8 cellular contexts compared by ENCODE assay signal in the genomic region with DNA sequence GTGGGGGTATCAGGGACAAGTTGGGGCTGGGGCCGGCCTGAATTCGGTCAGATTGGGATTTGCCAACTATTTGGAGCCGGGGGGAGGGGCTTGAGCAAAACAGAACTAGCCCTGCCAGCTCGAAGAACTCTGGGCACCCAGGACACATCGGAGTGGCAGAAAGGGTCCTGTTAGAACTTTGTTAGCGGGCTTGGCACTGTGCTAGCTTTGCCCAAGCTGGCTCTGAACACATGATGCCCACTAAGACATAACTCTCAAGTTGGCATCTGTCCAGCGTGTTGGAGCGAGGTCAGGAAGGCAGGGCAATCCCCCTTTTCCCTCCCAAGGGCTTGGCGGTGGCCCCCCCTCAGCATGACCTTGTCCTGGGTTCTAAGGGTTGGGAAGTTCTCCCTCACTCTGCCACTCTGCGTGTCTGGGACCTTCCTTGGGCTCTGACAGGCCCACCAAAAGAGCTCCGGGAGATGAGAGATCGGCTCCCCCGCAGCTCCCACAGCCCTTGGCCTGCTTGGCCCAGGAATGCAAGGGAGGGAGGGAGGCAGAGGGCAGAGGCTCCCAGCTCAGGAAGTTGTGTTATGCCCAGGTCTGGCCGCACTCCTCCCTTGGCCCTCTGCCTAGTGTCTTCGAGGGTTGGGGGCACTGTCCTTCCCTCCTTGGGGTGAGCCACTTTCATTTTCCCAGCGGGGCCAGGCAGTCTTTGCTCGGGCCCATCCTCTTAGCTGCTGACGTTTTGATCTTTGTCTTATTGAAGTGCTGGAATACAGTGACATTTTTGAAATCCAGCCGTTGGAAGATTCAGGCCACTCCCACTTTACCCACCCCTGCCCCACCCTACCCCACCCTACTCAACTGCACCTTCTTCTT. TPM values are rescaled to one million over a fixed set of nuclear protein-coding genes. Genes with fewer than 3 reads are reported as not detected.
A peak's percentile ranks its signal among the peaks of the same experiment; 100 is the strongest.
DNase-seq lines count a peak whose midpoint lies in the region; ATAC-seq, FAIRE-seq and TF ChIP-seq lines count a peak whose summit lies in the region.

No MANE protein-coding gene starts in this region.

- no peaks in the 10 kb centered on the region for H3K9me3 Mint-ChIP-seq in MCF 10A (ENCODE audit: unreplicated experiment)

- DNase-seq in GM12864 (ENCODE audit: low read depth) (no peak), NCI-H226 (peak; percentile 86), MCF 10A (ENCODE audit: unreplicated experiment) (peak; percentile 98), keratinocyte (ENCODE audit: low read depth, low spot score) (no peak), smooth muscle cell (lab: John Stamatoyannopoulos, UW; ENCODE audit: unreplicated experiment) (no peak)

- dilution Hi-C loops in keratinocyte (cut with MboI; ENCODE audit: extremely low pct_ligation_motif_present, low sequenced_read_pairs): no loop called here

- ATAC-seq in HG03469 (IDR thresholded peaks at IDR 0.05; ENCODE audit: unreplicated experiment): no peak
- ATAC-seq in GM18873 (IDR thresholded peaks at IDR 0.05; ENCODE audit: low FRiP score, unreplicated experiment): no peak
- ATAC-seq in GM18511 (IDR thresholded peaks at IDR 0.05; ENCODE audit: unreplicated experiment): no peak

- H3K4me1 ChIP-seq in keratinocyte (ENCODE audit: control insufficient read depth, extremely low read depth, insufficient read depth, low read length) (peaks cover 45% of the 10 kb centered on the region), smooth muscle cell (ENCODE audit: low read depth) (peaks cover 24% of the 10 kb centered on the region)

- 1% methylated on average over 16 of the region's 19 CpGs for WGBS in smooth muscle cell (ENCODE audit: low lambda C conversion rate)

- CTCF ChIA-PET in MCF 10A (lab: Yijun Ruan, JAX): interaction anchor here (0.6 to 46.2 kb wide), 4 partner anchors 13 to 471 kb away, joined by 4 to 1892 read pairs (median 128); a partner anchor contains a TSS

- H3K9ac ChIP-seq in keratinocyte (ENCODE audit: control insufficient read depth, extremely low read depth, insufficient read depth, low read length) (peak overlapping the region; percentile 100), smooth muscle cell (ENCODE audit: low read depth) (peak overlapping the region; percentile 100)

- H3K27ac ChIP-seq in keratinocyte (ENCODE audit: control insufficient read depth, insufficient read depth, low read length) (peak overlapping the region; percentile 96), smooth muscle cell (ENCODE audit: low read depth) (peak overlapping the region; percentile 100)

- peaks cover 56% of the 10 kb centered on the region for H3K4me1 Mint-ChIP-seq in MCF 10A (ENCODE audit: insufficient read depth, unreplicated experiment)

- peaks cover 3% of the 10 kb centered on the region for H3K9me1 ChIP-seq in keratinocyte (ENCODE audit: control insufficient read depth, extremely low read depth, insufficient read depth, low read length)

- H3K4me3 ChIP-seq in GM12864 (ENCODE audit: low read depth, low read length): peak overlapping the region; percentile 71
- H3K4me3 ChIP-seq in keratinocyte (ENCODE audit: control insufficient read depth in 2 of 3, extremely low read depth in 1 of 3, insufficient read depth in 2 of 3, low read depth in 1 of 3, low read length in 3 of 3): peak overlapping the region; percentile 77 to 99 (median 84)
- peak overlapping the region; percentile 100 for H3K4me3 ChIP-seq in smooth muscle cell

- peaks cover 32% of the 10 kb centered on the region for H3F3A ChIP-seq in smooth muscle cell (ENCODE audit: low read depth)

- H3K9me3 ChIP-seq in keratinocyte (ENCODE audit: control insufficient read depth, low read depth, low read length) (no peaks in the 10 kb centered on the region), smooth muscle cell (replicated peaks; ENCODE audit: low read depth) (no peaks in the 10 kb centered on the region)

- POLR2A ChIA-PET in MCF 10A (lab: Yijun Ruan, JAX): interaction anchor here (0.7 to 25.7 kb wide), 13 partner anchors 12 to 387 kb away, joined by 3 to 960 read pairs (median 7); a partner anchor contains a TSS

- intact Hi-C loops in MCF 10A (cut with micrococcal nuclease): no loop called here

- H3K36me3 Mint-ChIP-seq in MCF 10A (ENCODE audit: insufficient read depth, unreplicated experiment): peaks cover 30% of the 10 kb centered on the region

- H4K20me1 ChIP-seq in keratinocyte (ENCODE audit: control insufficient read depth, extremely low read depth, insufficient read depth, low read length) (peaks cover 31% of the 10 kb centered on the region), smooth muscle cell (ENCODE audit: low read depth) (peaks cover 62% of the 10 kb centered on the region)

- H2AFZ ChIP-seq in keratinocyte (ENCODE audit: control insufficient read depth, low read length) (no peak overlapping the region), smooth muscle cell (ENCODE audit: low read depth) (no peak overlapping the region)

- TF ChIP-seq CTCF in GM12864 (IDR thresholded peaks at IDR 0.05; ENCODE audit: low read depth, low read length, missing control alignments) (no peak), MCF 10A (IDR thresholded peaks at IDR 0.05; ENCODE audit: unreplicated experiment) (no peak), keratinocyte (optimal IDR thresholded peaks at IDR 0.05 in 1 of 3, IDR thresholded peaks at IDR 0.05 in 1 of 3, conservative IDR thresholded peaks at IDR 0.05 in 1 of 3; ENCODE audit: extremely low read depth in 1 of 3, insufficient read depth in 2 of 3, low read length in 3 of 3) (no peak), smooth muscle cell (IDR thresholded peaks at IDR 0.05; ENCODE audit: borderline replicate concordance, insufficient read depth, poor library complexity, severe bottlenecking) (no peak)

- no peaks in the 10 kb centered on the region for H3K27me3 Mint-ChIP-seq in MCF 10A (ENCODE audit: insufficient read depth, unreplicated experiment)

- BruUV-seq in MCF 10A (replicated peaks; lab: Mats Ljungman, UMichigan): TSS peak; percentile 78

- H3K79me2 ChIP-seq in keratinocyte (ENCODE audit: control insufficient read depth, insufficient read depth, low read length) (peaks cover 60% of the 10 kb centered on the region), smooth muscle cell (ENCODE audit: low read depth) (peaks cover 78% of the 10 kb centered on the region)

- peaks cover 2 to 11% of the 10 kb centered on the region in 2 experiments for H3K36me3 ChIP-seq in keratinocyte (ENCODE audit: control insufficient read depth in 2 of 2, extremely low read depth in 1 of 2, insufficient read depth in 2 of 2, low read length in 2 of 2)
- no peaks in the 10 kb centered on the region for H3K36me3 ChIP-seq in smooth muscle cell (ENCODE audit: low read depth)

- H3K4me2 ChIP-seq in keratinocyte (ENCODE audit: control insufficient read depth, extremely low read depth, insufficient read depth, low read depth, low read length) (peak overlapping the region; percentile 66), smooth muscle cell (peak overlapping the region; percentile 88)

- FAIRE-seq in keratinocyte (lab: Jason Lieb, UNC): no peak

- peak overlapping the region; percentile 97 for H3K27ac Mint-ChIP-seq in MCF 10A (ENCODE audit: low read depth, unreplicated experiment)

- H3K27me3 ChIP-seq in keratinocyte (ENCODE audit: control insufficient read depth, extremely low read depth, insufficient read depth, low read length) (no peaks in the 10 kb centered on the region), smooth muscle cell (ENCODE audit: low read depth) (no peaks in the 10 kb centered on the region)

- H3K4me3 Mint-ChIP-seq in MCF 10A (ENCODE audit: unreplicated experiment): peak overlapping the region; percentile 79

RNA-seq across cellular contexts. Expression of a gene that starts 1.2 kb away (rescaled TPM):
- 620 and 716 TPM in 2 replicates for total RNA-seq in MCF 10A (2022)
- polyA plus RNA-seq in keratinocyte: 368 to 551 TPM (median 444 TPM) in 3 replicates
- 222 TPM for polyA plus RNA-seq in keratinocyte (2011; ENCODE audit: low read depth)
- polyA plus RNA-seq in keratinocyte (2011; cell fraction: cytosol; rRNA removed): 159 and 403 TPM in 2 replicates
- polyA plus RNA-seq in keratinocyte (2011; cell fraction: nucleus; rRNA removed): 626 and 729 TPM in 2 replicates
- polyA plus RNA-seq in keratinocyte (2012; ENCODE audit: low replicate concordance): 224 and 699 TPM in 2 replicates
- 328 to 615 TPM (median 504 TPM) in 3 replicates for polyA minus RNA-seq in keratinocyte
- polyA minus RNA-seq in keratinocyte (2011; cell fraction: cytosol; rRNA and poly(A)+ RNA removed): 757 TPM
- 433 and 457 TPM in 2 replicates for polyA minus RNA-seq in keratinocyte (2011; cell fraction: nucleus; rRNA and poly(A)+ RNA removed)
- total RNA-seq in smooth muscle cell: 237 and 256 TPM in 2 replicates
- polyA plus RNA-seq in smooth muscle cell: 626 and 674 TPM in 2 replicates

RNA-seq across cellular contexts. Expression of a gene that starts 33.5 kb away (rescaled TPM):
- 0.88 and 0.91 TPM in 2 replicates for total RNA-seq in MCF 10A (2022)
- 1.1 to 2.0 TPM (median 1.5 TPM) in 3 replicates for polyA plus RNA-seq in keratinocyte
- polyA plus RNA-seq in keratinocyte (2011; ENCODE audit: low read depth): 0.75 TPM
- 0.83 and 1.5 TPM in 2 replicates for polyA plus RNA-seq in keratinocyte (2011; cell fraction: cytosol; rRNA removed)
- 2.9 and 4.1 TPM in 2 replicates for polyA plus RNA-seq in keratinocyte (2011; cell fraction: nucleus; rRNA removed)
- 1.1 and 2.1 TPM in 2 replicates for polyA plus RNA-seq in keratinocyte (2012; ENCODE audit: low replicate concordance)
- polyA minus RNA-seq in keratinocyte: 1.1 to 4.3 TPM (median 1.7 TPM) in 3 replicates
- 0.96 TPM for polyA minus RNA-seq in keratinocyte (2011; cell fraction: cytosol; rRNA and poly(A)+ RNA removed)
- 2.6 and 3.1 TPM in 2 replicates for polyA minus RNA-seq in keratinocyte (2011; cell fraction: nucleus; rRNA and poly(A)+ RNA removed)
- total RNA-seq in smooth muscle cell: 13.5 and 13.8 TPM in 2 replicates
- polyA plus RNA-seq in smooth muscle cell: 10.5 and 11.0 TPM in 2 replicates

RNA-seq across cellular contexts. Expression of a gene that starts 37.6 kb away (rescaled TPM):
- total RNA-seq in MCF 10A (2022) (1.5 and 4.7 TPM in 2 replicates), smooth muscle cell (2.1 and 5.0 TPM in 2 replicates)
- polyA plus RNA-seq in keratinocyte (5.7 to 11.0 TPM (median 7.9 TPM) in 3 replicates), smooth muscle cell (2.2 and 4.2 TPM in 2 replicates)
- polyA plus RNA-seq in keratinocyte (2011; ENCODE audit: low read depth): 2.6 TPM
- polyA plus RNA-seq in keratinocyte (2011; cell fraction: cytosol; rRNA removed): 6.8 and 8.9 TPM in 2 replicates
- 8.0 and 11.0 TPM in 2 replicates for polyA plus RNA-seq in keratinocyte (2011; cell fraction: nucleus; rRNA removed)
- 9.5 and 9.9 TPM in 2 replicates for polyA plus RNA-seq in keratinocyte (2012; ENCODE audit: low replicate concordance)
- 12.9 to 22.9 TPM (median 13.7 TPM) in 3 replicates for polyA minus RNA-seq in keratinocyte
- polyA minus RNA-seq in keratinocyte (2011; cell fraction: cytosol; rRNA and poly(A)+ RNA removed): 6.1 TPM
- polyA minus RNA-seq in keratinocyte (2011; cell fraction: nucleus; rRNA and poly(A)+ RNA removed): 5.4 and 10.0 TPM in 2 replicates

RNA-seq across cellular contexts. Expression of a gene that starts 54.8 kb away (rescaled TPM):
- total RNA-seq in MCF 10A (2022) (1.6 and 5.5 TPM in 2 replicates), smooth muscle cell (16.8 and 27.1 TPM in 2 replicates)
- polyA plus RNA-seq in keratinocyte (93.4 to 159 TPM (median 106 TPM) in 3 replicates), smooth muscle cell (8.9 and 53.5 TPM in 2 replicates)
- 155 TPM for polyA plus RNA-seq in keratinocyte (2011; ENCODE audit: low read depth)
- polyA plus RNA-seq in keratinocyte (2011; cell fraction: cytosol; rRNA removed): 168 and 189 TPM in 2 replicates
- 94.5 and 106 TPM in 2 replicates for polyA plus RNA-seq in keratinocyte (2011; cell fraction: nucleus; rRNA removed)
- 85.5 and 278 TPM in 2 replicates for polyA plus RNA-seq in keratinocyte (2012; ENCODE audit: low replicate concordance)
- 118 to 203 TPM (median 128 TPM) in 3 replicates for polyA minus RNA-seq in keratinocyte
- 96.3 TPM for polyA minus RNA-seq in keratinocyte (2011; cell fraction: cytosol; rRNA and poly(A)+ RNA removed)
- polyA minus RNA-seq in keratinocyte (2011; cell fraction: nucleus; rRNA and poly(A)+ RNA removed): 26.8 and 30.1 TPM in 2 replicates

Comparison
In these comparisons a context has a peak if more than half of its experiments do, and no peak if none do; other contexts are left out.
1. DNase-seq: peak in NCI-H226 (single experiment) and MCF 10A (single experiment); none in GM12864 (single experiment), keratinocyte (single experiment) and smooth muscle cell (single experiment).
2. Peak in every context shown above with its lines, with median percentiles within 50 percentile points of each other: H3K4me3 ChIP-seq.